Comparison of ENCODE assay signal across 1 cellular context in the genomic region with DNA sequence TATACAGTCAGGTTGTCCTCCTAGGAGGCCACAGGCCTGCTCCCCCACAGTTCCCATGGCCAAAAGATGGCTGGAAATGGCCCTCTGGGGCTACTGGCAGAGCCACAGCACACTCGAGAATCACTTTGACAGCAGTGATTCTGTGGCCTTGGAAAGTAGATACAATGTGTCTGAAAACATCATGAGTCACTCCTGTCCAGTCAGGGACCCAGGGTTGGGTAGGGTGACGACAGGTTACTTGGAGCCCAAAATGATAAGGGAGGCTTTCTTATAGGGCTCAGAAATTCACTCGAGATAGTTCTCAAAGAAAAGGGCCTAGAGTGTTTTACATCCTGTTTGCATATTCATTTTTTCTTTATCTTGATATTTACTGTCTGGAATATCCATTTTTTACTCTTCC.
TF ChIP-seq lines count a peak whose summit lies in the region.

No MANE protein-coding gene starts in this region.

TF ChIP-seq in K562, 482 proteins besides CTCF, POLR2A, EP300 and RAD21 (continued from another document and continues in another):
- no peak for TF ChIP-seq HNRNPK (IDR thresholded peaks at IDR 0.05; ENCODE audit: low read depth, low read length, poor library complexity, severe bottlenecking)
- TF ChIP-seq HMGN3 (IDR thresholded peaks at IDR 0.05; ENCODE audit: borderline replicate concordance, extremely low read depth, insufficient read length, low read depth, low read length) = no peak
- TF ChIP-seq, protein P1, sequence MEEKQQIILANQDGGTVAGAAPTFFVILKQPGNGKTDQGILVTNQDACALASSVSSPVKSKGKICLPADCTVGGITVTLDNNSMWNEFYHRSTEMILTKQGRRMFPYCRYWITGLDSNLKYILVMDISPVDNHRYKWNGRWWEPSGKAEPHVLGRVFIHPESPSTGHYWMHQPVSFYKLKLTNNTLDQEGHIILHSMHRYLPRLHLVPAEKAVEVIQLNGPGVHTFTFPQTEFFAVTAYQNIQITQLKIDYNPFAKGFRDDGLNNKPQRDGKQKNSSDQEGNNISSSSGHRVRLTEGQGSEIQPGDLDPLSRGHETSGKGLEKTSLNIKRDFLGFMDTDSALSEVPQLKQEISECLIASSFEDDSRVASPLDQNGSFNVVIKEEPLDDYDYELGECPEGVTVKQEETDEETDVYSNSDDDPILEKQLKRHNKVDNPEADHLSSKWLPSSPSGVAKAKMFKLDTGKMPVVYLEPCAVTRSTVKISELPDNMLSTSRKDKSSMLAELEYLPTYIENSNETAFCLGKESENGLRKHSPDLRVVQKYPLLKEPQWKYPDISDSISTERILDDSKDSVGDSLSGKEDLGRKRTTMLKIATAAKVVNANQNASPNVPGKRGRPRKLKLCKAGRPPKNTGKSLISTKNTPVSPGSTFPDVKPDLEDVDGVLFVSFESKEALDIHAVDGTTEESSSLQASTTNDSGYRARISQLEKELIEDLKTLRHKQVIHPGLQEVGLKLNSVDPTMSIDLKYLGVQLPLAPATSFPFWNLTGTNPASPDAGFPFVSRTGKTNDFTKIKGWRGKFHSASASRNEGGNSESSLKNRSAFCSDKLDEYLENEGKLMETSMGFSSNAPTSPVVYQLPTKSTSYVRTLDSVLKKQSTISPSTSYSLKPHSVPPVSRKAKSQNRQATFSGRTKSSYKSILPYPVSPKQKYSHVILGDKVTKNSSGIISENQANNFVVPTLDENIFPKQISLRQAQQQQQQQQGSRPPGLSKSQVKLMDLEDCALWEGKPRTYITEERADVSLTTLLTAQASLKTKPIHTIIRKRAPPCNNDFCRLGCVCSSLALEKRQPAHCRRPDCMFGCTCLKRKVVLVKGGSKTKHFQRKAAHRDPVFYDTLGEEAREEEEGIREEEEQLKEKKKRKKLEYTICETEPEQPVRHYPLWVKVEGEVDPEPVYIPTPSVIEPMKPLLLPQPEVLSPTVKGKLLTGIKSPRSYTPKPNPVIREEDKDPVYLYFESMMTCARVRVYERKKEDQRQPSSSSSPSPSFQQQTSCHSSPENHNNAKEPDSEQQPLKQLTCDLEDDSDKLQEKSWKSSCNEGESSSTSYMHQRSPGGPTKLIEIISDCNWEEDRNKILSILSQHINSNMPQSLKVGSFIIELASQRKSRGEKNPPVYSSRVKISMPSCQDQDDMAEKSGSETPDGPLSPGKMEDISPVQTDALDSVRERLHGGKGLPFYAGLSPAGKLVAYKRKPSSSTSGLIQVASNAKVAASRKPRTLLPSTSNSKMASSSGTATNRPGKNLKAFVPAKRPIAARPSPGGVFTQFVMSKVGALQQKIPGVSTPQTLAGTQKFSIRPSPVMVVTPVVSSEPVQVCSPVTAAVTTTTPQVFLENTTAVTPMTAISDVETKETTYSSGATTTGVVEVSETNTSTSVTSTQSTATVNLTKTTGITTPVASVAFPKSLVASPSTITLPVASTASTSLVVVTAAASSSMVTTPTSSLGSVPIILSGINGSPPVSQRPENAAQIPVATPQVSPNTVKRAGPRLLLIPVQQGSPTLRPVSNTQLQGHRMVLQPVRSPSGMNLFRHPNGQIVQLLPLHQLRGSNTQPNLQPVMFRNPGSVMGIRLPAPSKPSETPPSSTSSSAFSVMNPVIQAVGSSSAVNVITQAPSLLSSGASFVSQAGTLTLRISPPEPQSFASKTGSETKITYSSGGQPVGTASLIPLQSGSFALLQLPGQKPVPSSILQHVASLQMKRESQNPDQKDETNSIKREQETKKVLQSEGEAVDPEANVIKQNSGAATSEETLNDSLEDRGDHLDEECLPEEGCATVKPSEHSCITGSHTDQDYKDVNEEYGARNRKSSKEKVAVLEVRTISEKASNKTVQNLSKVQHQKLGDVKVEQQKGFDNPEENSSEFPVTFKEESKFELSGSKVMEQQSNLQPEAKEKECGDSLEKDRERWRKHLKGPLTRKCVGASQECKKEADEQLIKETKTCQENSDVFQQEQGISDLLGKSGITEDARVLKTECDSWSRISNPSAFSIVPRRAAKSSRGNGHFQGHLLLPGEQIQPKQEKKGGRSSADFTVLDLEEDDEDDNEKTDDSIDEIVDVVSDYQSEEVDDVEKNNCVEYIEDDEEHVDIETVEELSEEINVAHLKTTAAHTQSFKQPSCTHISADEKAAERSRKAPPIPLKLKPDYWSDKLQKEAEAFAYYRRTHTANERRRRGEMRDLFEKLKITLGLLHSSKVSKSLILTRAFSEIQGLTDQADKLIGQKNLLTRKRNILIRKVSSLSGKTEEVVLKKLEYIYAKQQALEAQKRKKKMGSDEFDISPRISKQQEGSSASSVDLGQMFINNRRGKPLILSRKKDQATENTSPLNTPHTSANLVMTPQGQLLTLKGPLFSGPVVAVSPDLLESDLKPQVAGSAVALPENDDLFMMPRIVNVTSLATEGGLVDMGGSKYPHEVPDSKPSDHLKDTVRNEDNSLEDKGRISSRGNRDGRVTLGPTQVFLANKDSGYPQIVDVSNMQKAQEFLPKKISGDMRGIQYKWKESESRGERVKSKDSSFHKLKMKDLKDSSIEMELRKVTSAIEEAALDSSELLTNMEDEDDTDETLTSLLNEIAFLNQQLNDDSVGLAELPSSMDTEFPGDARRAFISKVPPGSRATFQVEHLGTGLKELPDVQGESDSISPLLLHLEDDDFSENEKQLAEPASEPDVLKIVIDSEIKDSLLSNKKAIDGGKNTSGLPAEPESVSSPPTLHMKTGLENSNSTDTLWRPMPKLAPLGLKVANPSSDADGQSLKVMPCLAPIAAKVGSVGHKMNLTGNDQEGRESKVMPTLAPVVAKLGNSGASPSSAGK (IDR thresholded peaks at IDR 0.05) = no peak
- TF ChIP-seq, protein P2, sequence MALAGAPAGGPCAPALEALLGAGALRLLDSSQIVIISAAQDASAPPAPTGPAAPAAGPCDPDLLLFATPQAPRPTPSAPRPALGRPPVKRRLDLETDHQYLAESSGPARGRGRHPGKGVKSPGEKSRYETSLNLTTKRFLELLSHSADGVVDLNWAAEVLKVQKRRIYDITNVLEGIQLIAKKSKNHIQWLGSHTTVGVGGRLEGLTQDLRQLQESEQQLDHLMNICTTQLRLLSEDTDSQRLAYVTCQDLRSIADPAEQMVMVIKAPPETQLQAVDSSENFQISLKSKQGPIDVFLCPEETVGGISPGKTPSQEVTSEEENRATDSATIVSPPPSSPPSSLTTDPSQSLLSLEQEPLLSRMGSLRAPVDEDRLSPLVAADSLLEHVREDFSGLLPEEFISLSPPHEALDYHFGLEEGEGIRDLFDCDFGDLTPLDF (CRISPR knock-in tag; IDR thresholded peaks at IDR 0.05) = no peak
- no peak for TF ChIP-seq ZSCAN29 (IDR thresholded peaks at IDR 0.05)
- no peak for TF ChIP-seq SRF (CRISPR knock-in tag; IDR thresholded peaks at IDR 0.05)
- TF ChIP-seq ZNF316 (IDR thresholded peaks at IDR 0.05) = peak; percentile 43; the same call in 1 of the 2 replicates
- TF ChIP-seq ZNF212 (CRISPR knock-in tag; IDR thresholded peaks at IDR 0.05) = no peak
- 0 out of 2 replicates have a peak, but pooled peaks have one; percentile 6 for TF ChIP-seq SUPT5H (IDR thresholded peaks at IDR 0.05)
- TF ChIP-seq POLR2H (tag; IDR thresholded peaks at IDR 0.05; ENCODE audit: low read depth) = 0 out of 2 replicates have a peak, but pooled peaks have one; percentile 14
- TF ChIP-seq POLR2B (IDR thresholded peaks at IDR 0.05; ENCODE audit: low read depth, partially characterized antibody) = peak; percentile 41
- TF ChIP-seq ZNF146 (CRISPR knock-in tag; IDR thresholded peaks at IDR 0.05; ENCODE audit: unreplicated experiment) = no peak
- TF ChIP-seq TEAD2 (tag; IDR thresholded peaks at IDR 0.05) = no peak
- TF ChIP-seq, protein P3, sequence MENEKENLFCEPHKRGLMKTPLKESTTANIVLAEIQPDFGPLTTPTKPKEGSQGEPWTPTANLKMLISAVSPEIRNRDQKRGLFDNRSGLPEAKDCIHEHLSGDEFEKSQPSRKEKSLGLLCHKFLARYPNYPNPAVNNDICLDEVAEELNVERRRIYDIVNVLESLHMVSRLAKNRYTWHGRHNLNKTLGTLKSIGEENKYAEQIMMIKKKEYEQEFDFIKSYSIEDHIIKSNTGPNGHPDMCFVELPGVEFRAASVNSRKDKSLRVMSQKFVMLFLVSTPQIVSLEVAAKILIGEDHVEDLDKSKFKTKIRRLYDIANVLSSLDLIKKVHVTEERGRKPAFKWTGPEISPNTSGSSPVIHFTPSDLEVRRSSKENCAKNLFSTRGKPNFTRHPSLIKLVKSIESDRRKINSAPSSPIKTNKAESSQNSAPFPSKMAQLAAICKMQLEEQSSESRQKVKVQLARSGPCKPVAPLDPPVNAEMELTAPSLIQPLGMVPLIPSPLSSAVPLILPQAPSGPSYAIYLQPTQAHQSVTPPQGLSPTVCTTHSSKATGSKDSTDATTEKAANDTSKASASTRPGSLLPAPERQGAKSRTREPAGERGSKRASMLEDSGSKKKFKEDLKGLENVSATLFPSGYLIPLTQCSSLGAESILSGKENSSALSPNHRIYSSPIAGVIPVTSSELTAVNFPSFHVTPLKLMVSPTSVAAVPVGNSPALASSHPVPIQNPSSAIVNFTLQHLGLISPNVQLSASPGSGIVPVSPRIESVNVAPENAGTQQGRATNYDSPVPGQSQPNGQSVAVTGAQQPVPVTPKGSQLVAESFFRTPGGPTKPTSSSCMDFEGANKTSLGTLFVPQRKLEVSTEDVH (IDR thresholded peaks at IDR 0.05; ENCODE audit: low read depth, partially characterized antibody) = no peak
- TF ChIP-seq DPF2 (IDR thresholded peaks at IDR 0.05) = peak; percentile 46
- no peak for TF ChIP-seq KAT2B (IDR thresholded peaks at IDR 0.05; ENCODE audit: low read depth, low read length)
- TF ChIP-seq SRSF7 (optimal IDR thresholded peaks at IDR 0.05; ENCODE audit: low read depth, low read length) = no peak
- TF ChIP-seq ZEB2 (IDR thresholded peaks at IDR 0.05) = no peak
- peak; percentile 59 for TF ChIP-seq ARID1B (IDR thresholded peaks at IDR 0.05)
- no peak for TF ChIP-seq ZNF124 (CRISPR knock-in tag; IDR thresholded peaks at IDR 0.05)
- TF ChIP-seq, protein P4, sequence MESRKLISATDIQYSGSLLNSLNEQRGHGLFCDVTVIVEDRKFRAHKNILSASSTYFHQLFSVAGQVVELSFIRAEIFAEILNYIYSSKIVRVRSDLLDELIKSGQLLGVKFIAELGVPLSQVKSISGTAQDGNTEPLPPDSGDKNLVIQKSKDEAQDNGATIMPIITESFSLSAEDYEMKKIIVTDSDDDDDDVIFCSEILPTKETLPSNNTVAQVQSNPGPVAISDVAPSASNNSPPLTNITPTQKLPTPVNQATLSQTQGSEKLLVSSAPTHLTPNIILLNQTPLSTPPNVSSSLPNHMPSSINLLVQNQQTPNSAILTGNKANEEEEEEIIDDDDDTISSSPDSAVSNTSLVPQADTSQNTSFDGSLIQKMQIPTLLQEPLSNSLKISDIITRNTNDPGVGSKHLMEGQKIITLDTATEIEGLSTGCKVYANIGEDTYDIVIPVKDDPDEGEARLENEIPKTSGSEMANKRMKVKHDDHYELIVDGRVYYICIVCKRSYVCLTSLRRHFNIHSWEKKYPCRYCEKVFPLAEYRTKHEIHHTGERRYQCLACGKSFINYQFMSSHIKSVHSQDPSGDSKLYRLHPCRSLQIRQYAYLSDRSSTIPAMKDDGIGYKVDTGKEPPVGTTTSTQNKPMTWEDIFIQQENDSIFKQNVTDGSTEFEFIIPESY (CRISPR knock-in tag; IDR thresholded peaks at IDR 0.05) = no peak
- TF ChIP-seq, protein P5, sequence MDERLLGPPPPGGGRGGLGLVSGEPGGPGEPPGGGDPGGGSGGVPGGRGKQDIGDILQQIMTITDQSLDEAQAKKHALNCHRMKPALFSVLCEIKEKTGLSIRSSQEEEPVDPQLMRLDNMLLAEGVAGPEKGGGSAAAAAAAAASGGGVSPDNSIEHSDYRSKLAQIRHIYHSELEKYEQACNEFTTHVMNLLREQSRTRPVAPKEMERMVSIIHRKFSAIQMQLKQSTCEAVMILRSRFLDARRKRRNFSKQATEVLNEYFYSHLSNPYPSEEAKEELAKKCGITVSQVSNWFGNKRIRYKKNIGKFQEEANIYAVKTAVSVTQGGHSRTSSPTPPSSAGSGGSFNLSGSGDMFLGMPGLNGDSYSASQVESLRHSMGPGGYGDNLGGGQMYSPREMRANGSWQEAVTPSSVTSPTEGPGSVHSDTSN (CRISPR knock-in tag; IDR thresholded peaks at IDR 0.05; ENCODE audit: low read depth) = no peak
- TF ChIP-seq, protein P5 (tag; conservative IDR thresholded peaks at IDR 0.05; ENCODE audit: low read depth) = peak; percentile 71
- TF ChIP-seq BACH1 (tag; IDR thresholded peaks at IDR 0.05) = no peak
- no peak for TF ChIP-seq HSF4 (CRISPR knock-in tag; IDR thresholded peaks at IDR 0.05; ENCODE audit: borderline replicate concordance)
- no peak for TF ChIP-seq ZNF76 (CRISPR knock-in tag; IDR thresholded peaks at IDR 0.05; ENCODE audit: borderline replicate concordance)
- no peak for TF ChIP-seq FOXA1 (IDR thresholded peaks at IDR 0.05; ENCODE audit: borderline replicate concordance)
- no peak for TF ChIP-seq TAF15 (IDR thresholded peaks at IDR 0.05; ENCODE audit: low read depth, low read length)
- no peak for TF ChIP-seq SAFB (IDR thresholded peaks at IDR 0.05; ENCODE audit: borderline replicate concordance, low read depth, low read length)
- no peak for TF ChIP-seq BRD4 (IDR thresholded peaks at IDR 0.05)
- TF ChIP-seq, protein P6, sequence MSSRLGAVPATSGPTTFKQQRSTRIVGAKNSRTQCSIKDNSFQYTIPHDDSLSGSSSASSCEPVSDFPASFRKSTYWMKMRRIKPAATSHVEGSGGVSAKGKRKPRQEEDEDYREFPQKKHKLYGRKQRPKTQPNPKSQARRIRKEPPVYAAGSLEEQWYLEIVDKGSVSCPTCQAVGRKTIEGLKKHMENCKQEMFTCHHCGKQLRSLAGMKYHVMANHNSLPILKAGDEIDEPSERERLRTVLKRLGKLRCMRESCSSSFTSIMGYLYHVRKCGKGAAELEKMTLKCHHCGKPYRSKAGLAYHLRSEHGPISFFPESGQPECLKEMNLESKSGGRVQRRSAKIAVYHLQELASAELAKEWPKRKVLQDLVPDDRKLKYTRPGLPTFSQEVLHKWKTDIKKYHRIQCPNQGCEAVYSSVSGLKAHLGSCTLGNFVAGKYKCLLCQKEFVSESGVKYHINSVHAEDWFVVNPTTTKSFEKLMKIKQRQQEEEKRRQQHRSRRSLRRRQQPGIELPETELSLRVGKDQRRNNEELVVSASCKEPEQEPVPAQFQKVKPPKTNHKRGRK (tag; IDR thresholded peaks at IDR 0.05) = no peak
- no peak for TF ChIP-seq GABPB2 (CRISPR knock-in tag; conservative IDR thresholded peaks at IDR 0.05)
- peak; percentile 39; the same call in 1 of the 2 replicates for TF ChIP-seq MAFK (IDR thresholded peaks at IDR 0.05; ENCODE audit: low read length)
- 0 out of 2 replicates have a peak, but pooled peaks have one; percentile 29 for TF ChIP-seq NCOR1 (IDR thresholded peaks at IDR 0.05)
- 0 out of 2 replicates have a peak, but pooled peaks have one; percentile 15 for TF ChIP-seq CTBP1 (IDR thresholded peaks at IDR 0.05; ENCODE audit: borderline replicate concordance)
